7 cellular contexts compared by ENCODE assay signal in genomic region chrX:119693996-119694451, GRCh38. TPM values are rescaled to one million over a fixed set of nuclear protein-coding genes. Genes with fewer than 3 reads are reported as not detected.
A peak's percentile ranks its signal among the peaks of the same experiment; 100 is the strongest.
DNase-seq lines count a peak whose midpoint lies in the region; TF ChIP-seq lines count a peak whose summit lies in the region.

No MANE protein-coding gene starts in this region.

- peak in 1 of 2 experiments; percentile 40 for DNase-seq in HAP-1 (ENCODE audit: low spot score in 2 of 2)
- DNase-seq in spleen: peak; percentile 81
- no peak for DNase-seq in stimulated activated CD4-positive, alpha-beta T cell treated with anti-CD3 and anti-CD28 coated beads, Interleukin-2, amount 100 ng/mL, for 24 hours
- DNase-seq in NCI-H128 (lab: John Stamatoyannopoulos, UW; ENCODE audit: unreplicated experiment): no peak
- no peak for DNase-seq in activated CD4-positive, CD25-positive, alpha-beta regulatory T cell treated with anti-CD3 and anti-CD28 coated beads, Interleukin-2, amount 50 U/mL, for 72 hours

- peaks cover 19% of the 10 kb centered on the region for H3K4me1 ChIP-seq in HAP-1
- H3K4me1 ChIP-seq in spleen: peaks cover 3 to 49% (median 21%) of the 10 kb centered on the region in 6 donors

- H3K27ac ChIP-seq in SU-DHL-6 (ENCODE audit: low read depth, low read length): peak overlapping the region; percentile 100; the same call in 1 of the 2 replicates
- H3K27ac ChIP-seq in spleen: peak overlapping the region; percentile 83 to 98 (median 91)

- in situ Hi-C loops in HAP-1 (cut with MboI; ENCODE audit: low sequenced_read_pairs): no loop called here

- H3K79me2 ChIP-seq in SU-DHL-6 (ENCODE audit: insufficient read depth, low read length): peaks cover 38% of the 10 kb centered on the region

- H2AFZ ChIP-seq in SU-DHL-6 (ENCODE audit: low read depth, low read length, severe bottlenecking): no peak overlapping the region

- TF ChIP-seq CTCF in SU-DHL-6 (IDR thresholded peaks at IDR 0.05; ENCODE audit: insufficient read depth, low read length, poor library complexity, severe bottlenecking): no peak
- no peak for TF ChIP-seq CTCF in spleen (IDR thresholded peaks at IDR 0.05 in 8 of 11, conservative IDR thresholded peaks at IDR 0.05 in 3 of 11)

- intact Hi-C loops in spleen (cut with DNase I; ENCODE audit: low total_unique reads): loop anchor here (10.0 kb wide), 1 partner anchor 79 kb away; no protein-coding TSS in a partner anchor

- H3F3A ChIP-seq in SU-DHL-6 (ENCODE audit: insufficient read depth): peaks cover 9% of the 10 kb centered on the region

- H4K20me1 ChIP-seq in SU-DHL-6 (ENCODE audit: low read depth, low read length): no peaks in the 10 kb centered on the region

- H3K36me3 ChIP-seq in HAP-1 (replicated peaks) (no peaks in the 10 kb centered on the region), SU-DHL-6 (ENCODE audit: low read length) (no peaks in the 10 kb centered on the region), spleen (no peaks in the 10 kb centered on the region)

- H3K9me2 ChIP-seq in SU-DHL-6 (replicated peaks; ENCODE audit: insufficient read depth, low read length): no peaks in the 10 kb centered on the region

- H3K4me2 ChIP-seq in SU-DHL-6 (ENCODE audit: low read depth, low read length, poor library complexity, severe bottlenecking): peak overlapping the region; percentile 99

- peak overlapping the region; percentile 77 for H3K9ac ChIP-seq in SU-DHL-6 (ENCODE audit: low read length)

- H3K9me3 ChIP-seq in HAP-1: no peaks in the 10 kb centered on the region
- H3K9me3 ChIP-seq in SU-DHL-6 (ENCODE audit: insufficient read depth, low read length): no peaks in the 10 kb centered on the region
- H3K9me3 ChIP-seq in spleen: no peaks in the 10 kb centered on the region

- no peaks in the 10 kb centered on the region for H3K27me3 ChIP-seq in HAP-1 (ENCODE audit: low read depth)
- no peaks in the 10 kb centered on the region for H3K27me3 ChIP-seq in SU-DHL-6 (ENCODE audit: low read length)
- peaks cover 0 to 5% (median 0%) of the 10 kb centered on the region in 7 donors for H3K27me3 ChIP-seq in spleen (replicated peaks in 1 of 7)

- H3K4me3 ChIP-seq in HAP-1: peak overlapping the region; percentile 97
- H3K4me3 ChIP-seq in SU-DHL-6 (ENCODE audit: insufficient read depth, low read length, poor library complexity, severe bottlenecking): no peak overlapping the region
- peak overlapping the region; percentile 36 for H3K4me3 ChIP-seq in iPS-11a (ENCODE audit: low read depth, low read length)
- H3K4me3 ChIP-seq in spleen: peak overlapping the region in 6 of 8 donors; percentile 68 to 96 (median 79)

- TF ChIP-seq POLR2A in spleen (IDR thresholded peaks at IDR 0.05): no peak

- WGBS in spleen, 5 donors: 26 to 39% (median 32%) methylated on average over 8 to 23 of the region's 23 CpGs

RNA-seq across cellular contexts. Expression of gene SEPTIN6, which starts 1.1 kb away (rescaled TPM):
- total RNA-seq in spleen: 100 to 1,000 TPM in 3 of 7 donors, 10 to 100 TPM in 4; 94.7 to 139 (median 99.8) TPM
- 10 to 100 TPM; 45.1 to 58.2 (median 50.8) TPM for polyA plus RNA-seq in spleen
